20 cellular contexts compared by ENCODE assay signal in the genomic region with DNA sequence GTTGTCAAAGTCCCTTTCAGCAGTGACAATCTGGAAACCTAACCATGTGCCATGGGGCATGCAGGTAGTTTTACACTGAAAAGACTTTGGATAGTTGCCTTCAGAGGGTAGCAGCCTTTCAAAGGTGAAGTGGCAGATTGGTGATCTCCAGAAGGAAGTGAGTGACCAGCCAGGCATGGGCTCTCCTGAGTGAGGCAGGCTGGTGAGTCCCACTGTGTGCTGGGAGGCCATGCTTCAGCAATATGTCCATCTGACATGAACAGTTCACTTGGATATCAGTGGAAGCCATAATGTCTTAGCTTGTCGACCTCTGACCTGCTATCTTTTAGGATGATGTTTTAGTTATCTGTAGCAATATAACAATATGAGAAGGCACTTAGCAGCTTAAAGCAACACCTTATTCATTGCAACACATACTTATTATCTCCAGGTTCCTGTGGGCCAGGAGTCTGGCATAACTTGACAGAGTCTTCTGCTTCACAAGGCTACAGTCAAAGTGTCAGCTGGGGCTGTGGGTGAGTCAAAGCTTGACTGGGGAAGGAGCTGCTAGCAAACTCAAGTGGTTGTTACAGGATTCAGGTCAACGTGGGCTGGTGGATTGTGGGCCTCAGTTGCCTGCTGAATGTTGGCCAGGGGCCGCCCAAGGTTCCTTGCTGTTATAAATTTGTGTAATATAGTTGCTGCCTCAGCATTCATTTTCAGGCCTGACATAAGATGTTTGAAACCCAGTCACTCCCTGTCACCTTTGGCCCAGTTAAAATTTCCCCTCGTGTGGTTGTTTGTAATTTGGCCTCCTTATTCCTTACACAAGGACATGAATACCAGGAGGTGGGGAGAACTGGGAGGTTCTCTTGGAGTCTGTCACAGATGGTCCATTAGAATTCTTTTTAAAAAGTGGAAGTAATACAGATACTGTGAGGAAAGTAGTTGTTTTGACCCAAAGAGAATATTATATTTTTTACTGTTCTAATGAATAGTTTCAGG.
DNase-seq lines count a peak whose midpoint lies in the region; ATAC-seq, FAIRE-seq and TF ChIP-seq lines count a peak whose summit lies in the region.
"Had no signal": no experiment of that assay in that cellular context is flagged by ENCODE, and none has a peak within 500 bp of the region (broad histone marks: within the 10 kb centered on the region; RNA-seq: fewer than 3 reads in every experiment).

No MANE protein-coding gene starts in this region.

- H3K27me3 Mint-ChIP-seq in IgD-negative memory B cell: no peaks in the 10 kb centered on the region
- H3K27me3 Mint-ChIP-seq in naive thymus-derived CD8-positive, alpha-beta T cell: no peaks in the 10 kb centered on the region

- H3K27me3 ChIP-seq in pancreas (no peaks in the 10 kb centered on the region), dorsolateral prefrontal cortex (no peaks in the 10 kb centered on the region)
- H3K27me3 ChIP-seq: heart left ventricle, neutrophil had no signal

- peaks cover 3% of the 10 kb centered on the region for H3K36me3 Mint-ChIP-seq in IgD-negative memory B cell
- H3K36me3 Mint-ChIP-seq in naive thymus-derived CD8-positive, alpha-beta T cell: no peaks in the 10 kb centered on the region
- H3K36me3 Mint-ChIP-seq: immature natural killer cell had no signal

- H3K9me3 Mint-ChIP-seq in IgD-negative memory B cell: peaks cover 0 to 3% (median 0%) of the 10 kb centered on the region in 3 donors
- no peaks in the 10 kb centered on the region for H3K9me3 Mint-ChIP-seq in naive thymus-derived CD8-positive, alpha-beta T cell
- H3K9me3 Mint-ChIP-seq: immature natural killer cell had no signal

- DNase-seq in fibroblast of mammary gland (ENCODE audit: low read depth) (peak; percentile 39), pancreas (no peak), NOMO-1 treated with DMSO at 0.1 percent for 48 hours (lab: John Stamatoyannopoulos, UW; ENCODE audit: unreplicated experiment) (no peak), dorsolateral prefrontal cortex (no peak)
- no peak for DNase-seq in naive thymus-derived CD8-positive, alpha-beta T cell
- DNase-seq: activated effector memory CD4-positive, alpha-beta T cell treated with anti-CD3 and anti-CD28 coated beads, Interleukin-2, amount 50 U/mL, for 16 hours; anterior cingulate cortex; GDM1; immature natural killer cell; NCI-H187; NCI-H446 treated with DMSO at 0.1 percent for 48 hours; SW 1271 had no signal

- FAIRE-seq in pancreas (lab: Jason Lieb, UNC): no peak
- FAIRE-seq: colon, D721Med, GM12892 had no signal

- H3K27ac ChIP-seq in pancreas (peak overlapping the region in 1 of 4 donors; percentile 8), dorsolateral prefrontal cortex (no peak overlapping the region)
- H3K27ac ChIP-seq: heart left ventricle, neutrophil, thoracic aorta had no signal

- ATAC-seq in GM19351 (IDR thresholded peaks at IDR 0.05; ENCODE audit: unreplicated experiment): peak; percentile 73
- ATAC-seq in pancreas: peak in 3 of 4 donors; percentile 28 to 39 (median 31)
- ATAC-seq in naive thymus-derived CD8-positive, alpha-beta T cell: no peak

- peaks cover 9 to 17% (median 12%) of the 10 kb centered on the region in 3 donors for H3K4me1 ChIP-seq in pancreas

- no peak overlapping the region for H3K4me3 ChIP-seq in fibroblast of mammary gland (ENCODE audit: control insufficient read depth, low read depth, low read length)
- H3K4me3 ChIP-seq in pancreas: no peak overlapping the region
- H3K4me3 ChIP-seq in dorsolateral prefrontal cortex: no peak overlapping the region
- H3K4me3 ChIP-seq: heart left ventricle, thoracic aorta had no signal

- H3K4me1 Mint-ChIP-seq in IgD-negative memory B cell: peaks cover 13 to 26% (median 19%) of the 10 kb centered on the region in 3 donors
- H3K4me1 Mint-ChIP-seq in naive thymus-derived CD8-positive, alpha-beta T cell: peaks cover 0 to 13% (median under 1%) of the 10 kb centered on the region in 4 donors

- peak overlapping the region; percentile 13 to 47 (median 25) for H3K27ac Mint-ChIP-seq in IgD-negative memory B cell
- H3K27ac Mint-ChIP-seq in naive thymus-derived CD8-positive, alpha-beta T cell: no peak overlapping the region

- POLR2A ChIA-PET in naive thymus-derived CD8-positive, alpha-beta T cell (lab: Charles Lee): no interaction called here

- peak overlapping the region in 1 of 4 donors; percentile 58 for H3K4me3 Mint-ChIP-seq in IgD-negative memory B cell
- H3K4me3 Mint-ChIP-seq in naive thymus-derived CD8-positive, alpha-beta T cell: no peak overlapping the region
- H3K4me3 Mint-ChIP-seq: immature natural killer cell had no signal

- no peak for TF ChIP-seq CTCF in fibroblast of mammary gland (conservative IDR thresholded peaks at IDR 0.05; ENCODE audit: control insufficient read depth, insufficient read depth, low read depth, low read length)
- TF ChIP-seq CTCF in pancreas (IDR thresholded peaks at IDR 0.05): no peak
- TF ChIP-seq CTCF in dorsolateral prefrontal cortex (IDR thresholded peaks at IDR 0.05 in 54 of 56, conservative IDR thresholded peaks at IDR 0.05 in 2 of 56; ENCODE audit: low read depth in 1 of 56, partially characterized antibody in 56 of 56): no peak

- 55 to 61% methylated on average over 4 of the region's 4 CpGs for WGBS in pancreas, 2 donors

- H3K36me3 ChIP-seq in pancreas: no peaks in the 10 kb centered on the region
- H3K36me3 ChIP-seq: heart left ventricle, neutrophil, thoracic aorta had no signal

- intact Hi-C loops in pancreas (cut with DNase I): no loop called here
- intact Hi-C loops in dorsolateral prefrontal cortex (cut with DNase I): no loop called here

- H3K9me3 ChIP-seq in pancreas: no peaks in the 10 kb centered on the region
- H3K9me3 ChIP-seq: heart left ventricle, neutrophil, thoracic aorta had no signal

Comparison
In these comparisons a context has a peak if more than half of its experiments do, and no peak if none do; other contexts are left out.
1. ATAC-seq: peak in GM19351 (single experiment) and pancreas (3 of 4); none in naive thymus-derived CD8-positive, alpha-beta T cell (0 of 2).
2. H3K27ac Mint-ChIP-seq: peak in IgD-negative memory B cell (3 of 3); none in naive thymus-derived CD8-positive, alpha-beta T cell (0 of 10).